In the genomic region with DNA sequence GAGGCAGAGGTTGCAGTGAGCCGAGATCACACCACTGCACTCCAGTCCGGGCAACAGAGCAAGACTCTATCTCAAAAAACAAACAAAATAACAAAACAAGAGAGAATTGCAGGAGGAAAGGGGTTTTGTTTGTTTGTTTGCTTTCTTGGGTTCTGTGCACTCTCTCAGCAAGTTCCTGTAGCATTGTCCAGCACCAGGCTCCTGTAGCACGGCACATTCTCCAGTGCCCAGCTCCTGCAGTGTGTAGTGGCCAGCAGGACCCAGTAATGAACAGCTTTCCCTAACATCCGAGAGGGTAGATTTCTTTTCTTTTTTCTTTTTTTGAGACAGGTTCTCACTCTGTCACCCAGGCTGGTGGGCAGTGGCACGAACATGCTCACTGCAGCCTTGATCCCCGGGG, we compare ENCODE assay signal across 25 cellular contexts.
"Had no signal": no experiment of that assay in that cellular context is flagged by ENCODE, and none has a peak within 500 bp of the region (broad histone marks: within the 10 kb centered on the region; RNA-seq: fewer than 3 reads in every experiment).

No MANE protein-coding gene starts in this region.

- H3K27ac ChIP-seq: brain microvascular endothelial cell, coronary artery, dorsolateral prefrontal cortex, gastrocnemius medialis, hepatocyte, lower lobe of right lung, thoracic aorta, uterus had no signal

- H3K27me3 ChIP-seq: brain microvascular endothelial cell, hepatocyte, uterus had no signal

- DNase-seq: activated CD4-positive, alpha-beta memory T cell treated with anti-CD3 and anti-CD28 coated beads for 36 hours; activated CD4-positive, alpha-beta T cell treated with anti-CD3 and anti-CD28 coated beads, Interleukin-2, amount 10 ng/mL, durations not matched to agents 24 days and 14 days; activated CD8-positive, alpha-beta memory T cell treated with anti-CD3 and anti-CD28 coated beads, Interleukin-2, amount 50 U/mL, for 48 hours; activated gamma-delta T cell treated with Interleukin-2 at 50 U/mL for 16 hours; activated naive CD4-positive, alpha-beta T cell treated with anti-CD3 and anti-CD28 coated beads, Interleukin-2, amount 50 U/mL, for 16 hours; activated T-cell treated with anti-CD3 and anti-CD28 coated beads, Interleukin-2, amount 50 U/mL, for 24 hours; amniotic stem cell; brain microvascular endothelial cell; dorsolateral prefrontal cortex; effector memory CD8-positive, alpha-beta T cell; gastrocnemius medialis; glutamatergic neuron; lower lobe of right lung; mesenchymal stem cell; naive thymus-derived CD8-positive, alpha-beta T cell; nucleus accumbens; right cardiac atrium; stimulated activated CD4-positive, alpha-beta T cell treated with anti-CD3 and anti-CD28 coated beads, Interleukin-2, amount 100 ng/mL, for 48 hours; stimulated activated naive CD8-positive, alpha-beta T cell treated with anti-CD3 and anti-CD28 coated beads, Interleukin-15, Interleukin-2, amounts not matched to agents 100 U/mL and 50 U/mL, for 24 hours; uterus had no signal

- H3K9me3 ChIP-seq: gastrocnemius medialis, lower lobe of right lung, thoracic aorta, uterus had no signal

- H3K27ac Mint-ChIP-seq: activated CD4-positive, alpha-beta memory T cell treated with anti-CD3 and anti-CD28 coated beads for 36 hours; activated CD4-positive, alpha-beta T cell treated with anti-CD3 and anti-CD28 coated beads, Interleukin-2, amount 10 ng/mL, durations not matched to agents 24 days and 14 days; activated T-cell treated with anti-CD3 and anti-CD28 coated beads, Interleukin-2, amount 50 U/mL, for 24 hours; effector memory CD8-positive, alpha-beta T cell; naive thymus-derived CD8-positive, alpha-beta T cell; type B pancreatic cell had no signal

- H3K36me3 ChIP-seq: brain microvascular endothelial cell, gastrocnemius medialis, lower lobe of right lung, thoracic aorta, uterus had no signal

- H3K4me3 ChIP-seq: coronary artery, dorsolateral prefrontal cortex, gastrocnemius medialis, hepatocyte, lower lobe of right lung, thoracic aorta, uterus had no signal

- H3K4me1 Mint-ChIP-seq: activated CD4-positive, alpha-beta T cell treated with anti-CD3 and anti-CD28 coated beads, Interleukin-2, amount 10 ng/mL, durations not matched to agents 24 days and 14 days; naive thymus-derived CD8-positive, alpha-beta T cell had no signal

- ATAC-seq: effector memory CD8-positive, alpha-beta T cell; gastrocnemius medialis; lower lobe of right lung; naive thymus-derived CD8-positive, alpha-beta T cell; right cardiac atrium; stimulated activated naive CD8-positive, alpha-beta T cell treated with anti-CD3 and anti-CD28 coated beads, Interleukin-15, Interleukin-2, amounts not matched to agents 100 U/mL and 50 U/mL, for 24 hours had no signal

- H3K36me3 Mint-ChIP-seq: activated CD4-positive, alpha-beta memory T cell treated with anti-CD3 and anti-CD28 coated beads for 36 hours; naive thymus-derived CD8-positive, alpha-beta T cell; type B pancreatic cell had no signal

- H3K4me3 Mint-ChIP-seq: activated CD4-positive, alpha-beta memory T cell treated with anti-CD3 and anti-CD28 coated beads for 36 hours; activated CD4-positive, alpha-beta T cell treated with anti-CD3 and anti-CD28 coated beads, Interleukin-2, amount 10 ng/mL, durations not matched to agents 24 days and 14 days; activated T-cell treated with anti-CD3 and anti-CD28 coated beads, Interleukin-2, amount 50 U/mL, for 24 hours; effector memory CD8-positive, alpha-beta T cell; naive thymus-derived CD8-positive, alpha-beta T cell; neural crest cell; type B pancreatic cell had no signal

- H3K4me1 ChIP-seq: gastrocnemius medialis, lower lobe of right lung, uterus had no signal

- H3K27me3 Mint-ChIP-seq: activated CD4-positive, alpha-beta memory T cell treated with anti-CD3 and anti-CD28 coated beads for 36 hours; activated CD4-positive, alpha-beta T cell treated with anti-CD3 and anti-CD28 coated beads, Interleukin-2, amount 10 ng/mL, durations not matched to agents 24 days and 14 days; effector memory CD8-positive, alpha-beta T cell; naive thymus-derived CD8-positive, alpha-beta T cell; type B pancreatic cell had no signal

- H3K9me3 Mint-ChIP-seq: activated CD4-positive, alpha-beta memory T cell treated with anti-CD3 and anti-CD28 coated beads for 36 hours; activated CD4-positive, alpha-beta T cell treated with anti-CD3 and anti-CD28 coated beads, Interleukin-2, amount 10 ng/mL, durations not matched to agents 24 days and 14 days; effector memory CD8-positive, alpha-beta T cell; neural crest cell; type B pancreatic cell had no signal
